In genomic region chr1:53198241-53198651, GRCh38 we compare ENCODE assay signal across 1 cellular context.
TF ChIP-seq lines count a peak whose summit lies in the region.

No MANE protein-coding gene starts in this region.

TF ChIP-seq in SK-N-SH, 30 proteins besides CTCF, POLR2A, EP300 and RAD21 (continued from another document):
- TF ChIP-seq ZBTB33 (IDR thresholded peaks at IDR 0.05; ENCODE audit: borderline replicate concordance, low read depth): no peak
- TF ChIP-seq RFX5 (IDR thresholded peaks at IDR 0.05; ENCODE audit: low read length): no peak
- TF ChIP-seq FOXJ3 (CRISPR knock-in tag; IDR thresholded peaks at IDR 0.05): no peak
- TF ChIP-seq MXI1 (IDR thresholded peaks at IDR 0.05; ENCODE audit: low read depth, low read length): no peak
- no peak for TF ChIP-seq CHD2 (IDR thresholded peaks at IDR 0.05; ENCODE audit: low read length, partially characterized antibody)
- no peak for TF ChIP-seq REST (IDR thresholded peaks at IDR 0.05; ENCODE audit: low read depth, low read length)
- no peak for TF ChIP-seq NFIC (IDR thresholded peaks at IDR 0.05; ENCODE audit: borderline replicate concordance)
- TF ChIP-seq FOXM1 (IDR thresholded peaks at IDR 0.05; ENCODE audit: low read depth): no peak
- TF ChIP-seq, protein P1, sequence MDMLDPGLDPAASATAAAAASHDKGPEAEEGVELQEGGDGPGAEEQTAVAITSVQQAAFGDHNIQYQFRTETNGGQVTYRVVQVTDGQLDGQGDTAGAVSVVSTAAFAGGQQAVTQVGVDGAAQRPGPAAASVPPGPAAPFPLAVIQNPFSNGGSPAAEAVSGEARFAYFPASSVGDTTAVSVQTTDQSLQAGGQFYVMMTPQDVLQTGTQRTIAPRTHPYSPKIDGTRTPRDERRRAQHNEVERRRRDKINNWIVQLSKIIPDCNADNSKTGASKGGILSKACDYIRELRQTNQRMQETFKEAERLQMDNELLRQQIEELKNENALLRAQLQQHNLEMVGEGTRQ (IDR thresholded peaks at IDR 0.05; ENCODE audit: borderline replicate concordance, low read depth, low read length): no peak
- no peak for TF ChIP-seq RCOR1 (IDR thresholded peaks at IDR 0.05; ENCODE audit: low read length)
- no peak for TF ChIP-seq GATA2 (CRISPR knock-in tag; IDR thresholded peaks at IDR 0.05)
